Comparison of ENCODE assay signal across 15 cellular contexts in genomic region chr2:202361133-202361532, GRCh38.
"Had no signal": no experiment of that assay in that cellular context is flagged by ENCODE, and none has a peak within 500 bp of the region (broad histone marks: within the 10 kb centered on the region; RNA-seq: fewer than 3 reads in every experiment).

No MANE protein-coding gene starts in this region.

- H3K9me3 ChIP-seq: esophagus muscularis mucosa, left ventricle myocardium inferior, right atrium auricular region, transverse colon had no signal

- H3K27me3 ChIP-seq: esophagus muscularis mucosa, hepatocyte, right atrium auricular region, transverse colon had no signal

- H3K36me3 ChIP-seq: left ventricle myocardium inferior, right atrium auricular region, transverse colon had no signal

- H3K27ac ChIP-seq: esophagus muscularis mucosa, left ventricle myocardium inferior, right atrium auricular region, transverse colon had no signal

- H3K4me2 ChIP-seq: hepatocyte had no signal

- H3K4me1 ChIP-seq: esophagus muscularis mucosa, left ventricle myocardium inferior, right atrium auricular region, transverse colon had no signal

- H2AFZ ChIP-seq: hepatocyte had no signal

- H3K4me3 ChIP-seq: esophagus muscularis mucosa, hepatocyte, left ventricle myocardium inferior, right atrium auricular region, skin epidermis, transverse colon had no signal

- H3K79me2 ChIP-seq: hepatocyte had no signal

- DNase-seq: activated CD4-positive, alpha-beta T cell treated with anti-CD3 and anti-CD28 coated beads, Interleukin-2, amount 50 U/mL, for 4 hours; activated naive CD4-positive, alpha-beta T cell treated with anti-CD3 and anti-CD28 coated beads for 36 hours; activated naive CD8-positive, alpha-beta T cell treated with anti-CD3 and anti-CD28 coated beads, Interleukin-2, amount 50 U/mL, for 24 hours; caudate nucleus; left ventricle myocardium inferior; nucleus accumbens; stimulated activated CD4-positive, alpha-beta T cell treated with anti-CD3 and anti-CD28 coated beads, Interleukin-4, amount 100 ng/mL, for 4 hours; stimulated activated CD8-positive, alpha-beta memory T cell treated with anti-CD3 and anti-CD28 coated beads, Interleukin-4, amount 100 ng/mL, for 48 hours; stimulated activated naive CD4-positive, alpha-beta T cell treated with Interleukin-2 at 50 U/mL for 16 hours; substantia nigra; transverse colon had no signal
